In the genomic region with DNA sequence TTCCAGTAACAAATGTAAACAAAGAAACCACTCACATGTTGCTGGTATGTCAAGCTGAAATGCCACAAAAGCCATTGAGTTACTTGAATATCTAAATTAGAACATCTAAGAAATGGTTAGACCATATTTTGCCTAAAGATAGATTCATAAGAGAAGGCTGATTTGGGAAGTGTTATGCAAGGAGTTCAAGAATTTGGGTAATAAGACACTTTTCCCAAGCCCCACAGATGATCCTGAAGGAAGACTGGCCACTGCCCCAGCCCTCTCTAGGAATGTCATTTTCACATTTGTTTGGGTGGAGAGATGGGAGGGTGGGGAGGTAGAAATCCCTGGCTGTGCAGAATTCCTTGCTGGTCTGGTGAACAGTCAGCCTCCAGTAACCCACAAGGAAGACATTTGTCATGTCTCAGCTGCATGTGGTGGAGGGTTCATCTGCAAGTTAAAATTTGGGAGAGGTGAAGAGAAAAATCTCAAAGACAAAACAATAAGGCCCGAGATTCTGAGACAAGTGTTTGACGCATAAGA, we compare ENCODE assay signal across 16 cellular contexts.
DNase-seq lines count a peak whose midpoint lies in the region; ATAC-seq and TF ChIP-seq lines count a peak whose summit lies in the region.
"Had no signal": no experiment of that assay in that cellular context is flagged by ENCODE, and none has a peak within 500 bp of the region (broad histone marks: within the 10 kb centered on the region; RNA-seq: fewer than 3 reads in every experiment).

No MANE protein-coding gene starts in this region.

- H3K4me3 Mint-ChIP-seq in type B pancreatic cell: no peak overlapping the region
- H3K4me3 Mint-ChIP-seq: B cell; CD4-positive, alpha-beta memory T cell; HFFc6 had no signal

- TF ChIP-seq CTCF in type B pancreatic cell (conservative IDR thresholded peaks at IDR 0.05): no peak

- DNase-seq in AG20443 (ENCODE audit: low spot score) (peak; percentile 20), HT-29 (ENCODE audit: low spot score) (peak; percentile 27), kidney glomerular epithelial cell (lab: John Stamatoyannopoulos, UW) (peak; percentile 31), type B pancreatic cell (ENCODE audit: extremely low spot score, unreplicated experiment) (no peak), NCI-H2171 (lab: John Stamatoyannopoulos, UW) (no peak), NCI-H510A (lab: John Stamatoyannopoulos, UW) (no peak)
- DNase-seq: 8988T; C1 segment of cervical spinal cord; CD4-positive, alpha-beta memory T cell; COR-L47; HCEC 1CT; HFFc6; Kasumi-1; KBM-7 had no signal

- peaks cover 4% of the 10 kb centered on the region for H3K27me3 Mint-ChIP-seq in type B pancreatic cell

- peaks cover 10% of the 10 kb centered on the region for H3K4me1 Mint-ChIP-seq in type B pancreatic cell (ENCODE audit: unreplicated experiment)

- no peak for ATAC-seq in GM21825 (IDR thresholded peaks at IDR 0.05; ENCODE audit: unreplicated experiment)

- peaks cover 4% of the 10 kb centered on the region for H3K36me3 Mint-ChIP-seq in type B pancreatic cell
- H3K36me3 Mint-ChIP-seq: CD4-positive, alpha-beta memory T cell had no signal

- peaks cover 10% of the 10 kb centered on the region for H3K9me3 Mint-ChIP-seq in type B pancreatic cell
- H3K9me3 Mint-ChIP-seq: CD4-positive, alpha-beta memory T cell; HFFc6 had no signal

- peak overlapping the region; percentile 84 for H3K27ac Mint-ChIP-seq in type B pancreatic cell
- H3K27ac Mint-ChIP-seq: B cell; CD4-positive, alpha-beta memory T cell; HFFc6 had no signal

Comparison
In these comparisons a context has a peak if more than half of its experiments do, and no peak if none do; other contexts are left out.
1. DNase-seq: peak in AG20443 (single experiment), HT-29 (single experiment) and kidney glomerular epithelial cell (single experiment); none in type B pancreatic cell (single experiment), NCI-H2171 (single experiment) and NCI-H510A (single experiment).